Comparison of ENCODE assay signal across 16 cellular contexts in the genomic region with DNA sequence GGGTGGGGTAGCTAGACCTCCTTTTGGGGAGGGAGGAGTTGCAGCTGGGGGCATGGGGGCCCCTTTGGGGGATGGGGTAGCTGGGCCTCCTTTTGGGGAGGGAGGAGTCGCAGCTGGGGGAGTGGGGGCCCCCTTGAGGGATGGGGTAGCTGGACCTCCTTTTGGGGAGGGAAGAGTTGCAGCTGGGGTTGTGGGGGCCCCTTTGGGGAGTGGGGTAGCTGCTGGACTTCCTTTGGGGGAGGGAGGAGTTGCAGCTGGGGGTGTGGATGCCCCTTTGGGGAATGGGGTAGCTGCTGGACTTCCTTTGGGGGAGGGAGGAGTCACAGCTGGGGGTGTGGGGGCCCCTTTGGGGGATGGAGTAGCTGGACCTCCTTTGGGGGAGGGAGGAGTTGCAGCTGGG. TPM values are rescaled to one million over a fixed set of nuclear protein-coding genes. Genes with fewer than 3 reads are reported as not detected.
DNase-seq lines count a peak whose midpoint lies in the region; ATAC-seq, FAIRE-seq and TF ChIP-seq lines count a peak whose summit lies in the region.
"Had no signal": no experiment of that assay in that cellular context is flagged by ENCODE, and none has a peak within 500 bp of the region (broad histone marks: within the 10 kb centered on the region; RNA-seq: fewer than 3 reads in every experiment).

No MANE protein-coding gene starts in this region.

- H4K20me1 ChIP-seq in MM.1S (ENCODE audit: insufficient read depth, low read length): peaks cover 57% of the 10 kb centered on the region

- no peaks in the 10 kb centered on the region; the same call in 1 of the 2 replicates for H3K36me3 ChIP-seq in MM.1S (replicated peaks; ENCODE audit: insufficient read depth, low read length)
- peaks cover 56% of the 10 kb centered on the region for H3K36me3 ChIP-seq in upper lobe of right lung

- no peak for ATAC-seq in upper lobe of right lung
- ATAC-seq in GM18909 (IDR thresholded peaks at IDR 0.05; ENCODE audit: poor library complexity, unreplicated experiment): no peak

- peaks cover 89% of the 10 kb centered on the region for H3K79me2 ChIP-seq in MM.1S (ENCODE audit: low read length)

- no peak for TF ChIP-seq CTCF in MM.1S (IDR thresholded peaks at IDR 0.05; ENCODE audit: low read length)
- no peak for TF ChIP-seq CTCF in coronary artery (IDR thresholded peaks at IDR 0.05)
- TF ChIP-seq CTCF in upper lobe of right lung (IDR thresholded peaks at IDR 0.05): no peak

- intact Hi-C loops in upper lobe of right lung (cut with DNase I): no loop called here

- H3K9me3 ChIP-seq in MM.1S (replicated peaks; ENCODE audit: insufficient read depth, low read length) (no peaks in the 10 kb centered on the region), upper lobe of right lung (no peaks in the 10 kb centered on the region)

- TF ChIP-seq POLR2A in GM12892 (IDR thresholded peaks at IDR 0.05; ENCODE audit: low read depth, low read length): no peak

- no peak overlapping the region for H3K4me2 ChIP-seq in MM.1S (ENCODE audit: low read depth, low read length)

- H3K9ac ChIP-seq in MM.1S (ENCODE audit: low read length): no peak overlapping the region

- no peak overlapping the region for H2AFZ ChIP-seq in MM.1S (ENCODE audit: low read length)

- no peaks in the 10 kb centered on the region for H3K27me3 ChIP-seq in MM.1S (replicated peaks; ENCODE audit: insufficient read depth, low read length)
- no peaks in the 10 kb centered on the region for H3K27me3 ChIP-seq in upper lobe of right lung

- H3K9me2 ChIP-seq in MM.1S (replicated peaks; ENCODE audit: insufficient read depth, low read length): no peaks in the 10 kb centered on the region

- H3K4me3 ChIP-seq in MM.1S (ENCODE audit: low read length) (no peak overlapping the region), coronary artery (no peak overlapping the region), upper lobe of right lung (no peak overlapping the region)

- H3K27ac ChIP-seq in MM.1S (ENCODE audit: low read length): peak overlapping the region; percentile 75; the same call in 1 of the 2 replicates
- H3K27ac ChIP-seq in coronary artery: no peak overlapping the region
- no peak overlapping the region for H3K27ac ChIP-seq in upper lobe of right lung

- no peak for FAIRE-seq in GM12892 (lab: Jason Lieb, UNC)
- FAIRE-seq: G401.6, H1 had no signal

- peaks cover 92% of the 10 kb centered on the region for H3K4me1 ChIP-seq in MM.1S (ENCODE audit: low read length)
- peaks cover 46% of the 10 kb centered on the region for H3K4me1 ChIP-seq in upper lobe of right lung

- DNase-seq in activated effector memory CD4-positive, alpha-beta T cell treated with anti-CD3 and anti-CD28 coated beads, Interleukin-2, amount 50 U/mL, for 16 hours: peak; percentile 36
- DNase-seq in activated effector memory CD4-positive, alpha-beta T cell treated with Interleukin-2 at 50 U/mL for 16 hours: no peak
- no peak for DNase-seq in MM.1S
- peak; percentile 65 for DNase-seq in coronary artery (ENCODE audit: low spot score)
- peak; percentile 21 for DNase-seq in upper lobe of right lung
- no peak for DNase-seq in GM12892 (ENCODE audit: insufficient read length)
- DNase-seq in effector CD4-positive, alpha-beta T cell: no peak
- DNase-seq: 8988T, Calu3, NCI-H1436 treated with DMSO at 0.1 percent for 48 hours, NCI-H2081, NCI-H510A treated with DMSO at 0.1 percent for 48 hours, RPMI8226 had no signal

- H3F3A ChIP-seq in MM.1S (ENCODE audit: insufficient read depth, low read length): peaks cover 85% of the 10 kb centered on the region

RNA-seq across cellular contexts. Expression of a gene that starts 6.9 kb away (rescaled TPM):
- total RNA-seq in upper lobe of right lung: 665 TPM
- 3,019 TPM for polyA plus RNA-seq in GM12892 (2012; ENCODE audit: missing spikeins)

RNA-seq across cellular contexts. Expression of a gene that starts 30.1 kb away (rescaled TPM):
- 168 TPM for total RNA-seq in upper lobe of right lung
- 297 TPM for polyA plus RNA-seq in GM12892 (2012; ENCODE audit: missing spikeins)

RNA-seq across cellular contexts. Expression of a gene that starts 34.0 kb away (rescaled TPM):
- 9.3 TPM for total RNA-seq in upper lobe of right lung
- 48.3 TPM for polyA plus RNA-seq in GM12892 (2012; ENCODE audit: missing spikeins)

RNA-seq across cellular contexts. Expression of a gene that starts 45.0 kb away (rescaled TPM):
- 67.4 TPM for total RNA-seq in upper lobe of right lung
- 0.91 TPM for polyA plus RNA-seq in GM12892 (2012; ENCODE audit: missing spikeins)

Comparison
In these comparisons a context has a peak if more than half of its experiments do, and no peak if none do; other contexts are left out.
1. DNase-seq: peak in activated effector memory CD4-positive, alpha-beta T cell treated with anti-CD3 and anti-CD28 coated beads, Interleukin-2, amount 50 U/mL, for 16 hours (single experiment), coronary artery (single experiment) and upper lobe of right lung (single experiment); none in activated effector memory CD4-positive, alpha-beta T cell treated with Interleukin-2 at 50 U/mL for 16 hours (single experiment), MM.1S (single experiment), GM12892 (single experiment) and effector CD4-positive, alpha-beta T cell (single experiment).